ENCODE assay signal across 9 cellular contexts in the genomic region with DNA sequence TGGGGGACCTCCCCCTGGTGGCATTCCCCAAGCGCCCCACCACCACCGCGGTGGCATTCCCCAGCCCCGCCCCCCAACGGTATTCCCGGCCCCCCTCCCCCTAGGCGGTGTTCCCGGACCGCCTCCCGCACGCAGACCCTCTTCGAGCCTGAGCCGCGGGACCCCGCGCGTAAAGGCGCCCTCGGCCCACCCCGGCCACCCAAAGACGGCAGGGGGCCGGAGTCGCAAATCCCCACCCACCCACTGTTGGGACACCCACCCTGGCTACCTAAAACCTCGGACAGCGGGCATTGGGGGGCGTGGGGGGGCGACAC. TPM values are rescaled to one million over a fixed set of nuclear protein-coding genes. Genes with fewer than 3 reads are reported as not detected.
DNase-seq lines count a peak whose midpoint lies in the region; ATAC-seq, FAIRE-seq and TF ChIP-seq lines count a peak whose summit lies in the region.
"Had no signal": no experiment of that assay in that cellular context is flagged by ENCODE, and none has a peak within 500 bp of the region (broad histone marks: within the 10 kb centered on the region; RNA-seq: fewer than 3 reads in every experiment).

No MANE protein-coding gene starts in this region.

- TF ChIP-seq CTCF in AG09309 (IDR thresholded peaks at IDR 0.05; ENCODE audit: control insufficient read depth, insufficient read depth, low read depth, low read length, missing control alignments) (no peak), MM.1S (IDR thresholded peaks at IDR 0.05; ENCODE audit: low read length) (no peak)

- no peak overlapping the region for H3K9ac ChIP-seq in MM.1S (ENCODE audit: low read length)

- FAIRE-seq in frontal cortex (lab: Jason Lieb, UNC) = no peak

- peak overlapping the region; percentile 66 to 86 (median 72) for H3K4me3 Mint-ChIP-seq in naive thymus-derived CD4-positive, alpha-beta T cell

- H3K79me2 ChIP-seq in MM.1S (ENCODE audit: low read length) = no peaks in the 10 kb centered on the region

- H3K27ac Mint-ChIP-seq in naive thymus-derived CD4-positive, alpha-beta T cell = no peak overlapping the region
- H3K27ac Mint-ChIP-seq: activated naive CD4-positive, alpha-beta T cell treated with anti-CD3 and anti-CD28 coated beads, Interleukin-2, amount 50 U/mL, for 72 hours had no signal

- H3K27ac ChIP-seq in MM.1S (ENCODE audit: low read length) = no peak overlapping the region
- no peak overlapping the region for H3K27ac ChIP-seq in ectodermal cell (ENCODE audit: insufficient read depth, low read depth, low read length, poor library complexity, severe bottlenecking)
- no peak overlapping the region for H3K27ac ChIP-seq in naive thymus-derived CD4-positive, alpha-beta T cell (ENCODE audit: low read depth, low read length)

- no peaks in the 10 kb centered on the region for H4K20me1 ChIP-seq in MM.1S (ENCODE audit: insufficient read depth, low read length)

- no peaks in the 10 kb centered on the region for H3K9me2 ChIP-seq in MM.1S (replicated peaks; ENCODE audit: insufficient read depth, low read length)

- H3K9me3 Mint-ChIP-seq in naive thymus-derived CD4-positive, alpha-beta T cell = no peaks in the 10 kb centered on the region
- H3K9me3 Mint-ChIP-seq: activated naive CD4-positive, alpha-beta T cell treated with anti-CD3 and anti-CD28 coated beads, Interleukin-2, amount 50 U/mL, for 72 hours had no signal

- H3K36me3 Mint-ChIP-seq in naive thymus-derived CD4-positive, alpha-beta T cell = no peaks in the 10 kb centered on the region
- H3K36me3 Mint-ChIP-seq: activated naive CD4-positive, alpha-beta T cell treated with anti-CD3 and anti-CD28 coated beads, Interleukin-2, amount 50 U/mL, for 72 hours had no signal

- H3K4me1 Mint-ChIP-seq in naive thymus-derived CD4-positive, alpha-beta T cell = peaks cover 6 to 12% (median 9%) of the 10 kb centered on the region in 7 donors

- peaks cover 24 to 38% (median 27%) of the 10 kb centered on the region in 5 donors for H3K27me3 Mint-ChIP-seq in naive thymus-derived CD4-positive, alpha-beta T cell

- 0 to 1% methylated on average over 24 to 27 of the region's 27 CpGs for WGBS in ectodermal cell, 2 experiments

- no peaks in the 10 kb centered on the region for H3K36me3 ChIP-seq in MM.1S (replicated peaks; ENCODE audit: insufficient read depth, low read length)
- H3K36me3 ChIP-seq in ectodermal cell (ENCODE audit: control insufficient read depth, insufficient read depth, low read length) = no peaks in the 10 kb centered on the region
- H3K36me3 ChIP-seq in naive thymus-derived CD4-positive, alpha-beta T cell (ENCODE audit: control insufficient read depth in 2 of 3, insufficient read depth in 3 of 3, low read length in 3 of 3) = no peaks in the 10 kb centered on the region

- H3K4me3 ChIP-seq in AG09309 (ENCODE audit: control insufficient read depth, low read depth, low read length) = peak overlapping the region; percentile 46
- peak overlapping the region; percentile 53 for H3K4me3 ChIP-seq in MM.1S (ENCODE audit: low read length)
- H3K4me3 ChIP-seq in ectodermal cell (ENCODE audit: insufficient read depth, low read depth, low read length) = peak overlapping the region; percentile 55
- H3K4me3 ChIP-seq in naive thymus-derived CD4-positive, alpha-beta T cell (ENCODE audit: low read length) = peak overlapping the region; percentile 64

- POLR2A ChIA-PET in naive thymus-derived CD4-positive, alpha-beta T cell (lab: Charles Lee) = interaction anchor here (0.6 to 0.7 kb wide), 2 partner anchors 56 to 99 kb away, joined by 3 read pairs; no protein-coding TSS in a partner anchor

- H3K9me3 ChIP-seq in MM.1S (replicated peaks; ENCODE audit: insufficient read depth, low read length) (no peaks in the 10 kb centered on the region), ectodermal cell (ENCODE audit: control insufficient read depth, low read length) (no peaks in the 10 kb centered on the region)
- no peaks in the 10 kb centered on the region for H3K9me3 ChIP-seq in naive thymus-derived CD4-positive, alpha-beta T cell (ENCODE audit: control insufficient read depth in 2 of 3, low read length in 3 of 3)

- CTCF ChIA-PET in naive thymus-derived CD4-positive, alpha-beta T cell (lab: Charles Lee) = interaction anchor here (0.7 kb wide), 1 partner anchor 79 kb away, joined by 3 read pairs; the partner anchor contains the start of gene PIN1

- H3F3A ChIP-seq in MM.1S (ENCODE audit: insufficient read depth, low read length) = no peaks in the 10 kb centered on the region

- no peaks in the 10 kb centered on the region for H3K4me1 ChIP-seq in MM.1S (ENCODE audit: low read length)
- no peaks in the 10 kb centered on the region for H3K4me1 ChIP-seq in ectodermal cell (ENCODE audit: control insufficient read depth, insufficient read depth, low read length)
- peaks cover 3 to 5% of the 10 kb centered on the region in 2 donors for H3K4me1 ChIP-seq in naive thymus-derived CD4-positive, alpha-beta T cell (ENCODE audit: control insufficient read depth in 2 of 2, insufficient read depth in 2 of 2, low read length in 2 of 2)

- DNase-seq in AG09309 (ENCODE audit: low read depth) = no peak
- DNase-seq in MM.1S = no peak
- DNase-seq in naive thymus-derived CD4-positive, alpha-beta T cell = no peak
- no peak for DNase-seq in frontal cortex (ENCODE audit: low spot score in 2 of 2)
- DNase-seq in NCI-H748 (lab: John Stamatoyannopoulos, UW; ENCODE audit: unreplicated experiment) = no peak
- DNase-seq in activated CD4-positive, CD25-positive, alpha-beta regulatory T cell (lab: John Stamatoyannopoulos, UW) = no peak

- peak overlapping the region; percentile 63 for H2AFZ ChIP-seq in MM.1S (ENCODE audit: low read length)

- peaks cover 68% of the 10 kb centered on the region for H3K27me3 ChIP-seq in MM.1S (replicated peaks; ENCODE audit: insufficient read depth, low read length)
- peaks cover 30% of the 10 kb centered on the region for H3K27me3 ChIP-seq in ectodermal cell (ENCODE audit: control insufficient read depth, insufficient read depth, low read length, poor library complexity, severe bottlenecking)
- H3K27me3 ChIP-seq in naive thymus-derived CD4-positive, alpha-beta T cell (ENCODE audit: control insufficient read depth in 2 of 2, insufficient read depth in 2 of 2, low read length in 2 of 2) = peaks cover 0 to 13% of the 10 kb centered on the region in 2 donors

- peak overlapping the region; percentile 93 for H3K4me2 ChIP-seq in MM.1S (ENCODE audit: low read depth, low read length)

- ATAC-seq in naive thymus-derived CD4-positive, alpha-beta T cell = no peak
- ATAC-seq in GM21529 (IDR thresholded peaks at IDR 0.05; ENCODE audit: unreplicated experiment) = no peak

- intact Hi-C loops in naive thymus-derived CD4-positive, alpha-beta T cell (cut with micrococcal nuclease) = loop anchor here (1.0 to 5.0 kb wide), 10 partner anchors 47 to 778 kb away; partner anchors contain the start of genes PIN1 (in 2 of the 2) and ZNF121 (in 1 of the 2)

RNA-seq across cellular contexts. Expression of gene OLFM2, which starts 22.4 kb away (rescaled TPM):
- 28.0 TPM for polyA plus RNA-seq in ectodermal cell (2013, experiment 1 of 4)
- polyA plus RNA-seq in ectodermal cell (2013, experiment 2 of 4) = 30.0 TPM
- polyA plus RNA-seq in ectodermal cell (2013, experiment 3 of 4) = 26.4 TPM
- 27.6 TPM for polyA plus RNA-seq in ectodermal cell (2013, experiment 4 of 4)
- 10 to 100 TPM in 3 of 5 experiments, 1 to 10 TPM in 2; 6.2 to 19.4 (median 14.9) TPM for total RNA-seq in naive thymus-derived CD4-positive, alpha-beta T cell
- polyA plus RNA-seq in naive thymus-derived CD4-positive, alpha-beta T cell = 10 to 100 TPM in 1 of 2 donors, 1 to 10 TPM in 1; 9.2 to 15.9 TPM
- 86.4 TPM for total RNA-seq in frontal cortex
